Comparison of ENCODE assay signal across 2 cellular contexts in genomic region chr12:123114305-123115083, GRCh38.
TF ChIP-seq lines count a peak whose summit lies in the region.

No MANE protein-coding gene starts in this region.

TF ChIP-seq in GM12891, 5 proteins besides CTCF, POLR2A, EP300 and RAD21 (continued from another document):
- TF ChIP-seq TAF1 (IDR thresholded peaks at IDR 0.05; ENCODE audit: low read depth, low read length) (no peak), SPI1 (IDR thresholded peaks at IDR 0.05; ENCODE audit: low read depth, low read length) (no peak), POU2F2 (IDR thresholded peaks at IDR 0.05; ENCODE audit: low read depth, low read length) (no peak), PAX5 (IDR thresholded peaks at IDR 0.05; ENCODE audit: insufficient read depth, low read length, severe bottlenecking) (no peak)

TF ChIP-seq in H1, 55 proteins besides CTCF, POLR2A, EP300 and RAD21:
- TF ChIP-seq, protein P1, sequence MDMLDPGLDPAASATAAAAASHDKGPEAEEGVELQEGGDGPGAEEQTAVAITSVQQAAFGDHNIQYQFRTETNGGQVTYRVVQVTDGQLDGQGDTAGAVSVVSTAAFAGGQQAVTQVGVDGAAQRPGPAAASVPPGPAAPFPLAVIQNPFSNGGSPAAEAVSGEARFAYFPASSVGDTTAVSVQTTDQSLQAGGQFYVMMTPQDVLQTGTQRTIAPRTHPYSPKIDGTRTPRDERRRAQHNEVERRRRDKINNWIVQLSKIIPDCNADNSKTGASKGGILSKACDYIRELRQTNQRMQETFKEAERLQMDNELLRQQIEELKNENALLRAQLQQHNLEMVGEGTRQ (IDR thresholded peaks at IDR 0.05; ENCODE audit: low read length): no peak
TF ChIP-seq in H1: peak in this region for 0.
